1 cellular context compared by ENCODE assay signal in genomic region chr1:26771643-26772321, GRCh38.
TF ChIP-seq lines count a peak whose summit lies in the region.

No MANE protein-coding gene starts in this region.

TF ChIP-seq in GM12878, 131 proteins besides CTCF, POLR2A, EP300 and RAD21:
- TF ChIP-seq IRF4 (IDR thresholded peaks at IDR 0.05; ENCODE audit: low read depth, low read length) (0 out of 2 replicates have a peak, but pooled peaks have one; percentile 60), MYC (IDR thresholded peaks at IDR 0.05; ENCODE audit: insufficient read depth, insufficient read length, insufficient replicate concordance, low read length, severe bottlenecking) (no peak), YY1 (IDR thresholded peaks at IDR 0.05; ENCODE audit: low read depth, low read length) (no peak), IKZF2 (IDR thresholded peaks at IDR 0.05) (0 out of 4 replicates have a peak, but pooled peaks of 1 of the 2 experiments have one; percentile 28), NFYA (IDR thresholded peaks at IDR 0.05; ENCODE audit: borderline replicate concordance, low read depth, low read length) (no peak), MEF2A (IDR thresholded peaks at IDR 0.05; ENCODE audit: insufficient read depth, low read depth, low read length) (no peak), IKZF1 (conservative IDR thresholded peaks at IDR 0.05) (peak; percentile 40; the same call in 1 of the 2 replicates), MEF2B (IDR thresholded peaks at IDR 0.05; ENCODE audit: partially characterized antibody, poor library complexity, severe bottlenecking) (peak; percentile 72), NR2F1 (conservative IDR thresholded peaks at IDR 0.05) (peak; percentile 74), RUNX3 (IDR thresholded peaks at IDR 0.05; ENCODE audit: low read length) (0 out of 2 replicates have a peak, but pooled peaks have one; percentile 20), TCF7 (IDR thresholded peaks at IDR 0.05; ENCODE audit: borderline replicate concordance) (no peak), CREM (IDR thresholded peaks at IDR 0.05; ENCODE audit: low read depth) (no peak), BACH1 (IDR thresholded peaks at IDR 0.05; ENCODE audit: borderline replicate concordance) (no peak)
